ENCODE assay signal across 30 cellular contexts in the genomic region with DNA sequence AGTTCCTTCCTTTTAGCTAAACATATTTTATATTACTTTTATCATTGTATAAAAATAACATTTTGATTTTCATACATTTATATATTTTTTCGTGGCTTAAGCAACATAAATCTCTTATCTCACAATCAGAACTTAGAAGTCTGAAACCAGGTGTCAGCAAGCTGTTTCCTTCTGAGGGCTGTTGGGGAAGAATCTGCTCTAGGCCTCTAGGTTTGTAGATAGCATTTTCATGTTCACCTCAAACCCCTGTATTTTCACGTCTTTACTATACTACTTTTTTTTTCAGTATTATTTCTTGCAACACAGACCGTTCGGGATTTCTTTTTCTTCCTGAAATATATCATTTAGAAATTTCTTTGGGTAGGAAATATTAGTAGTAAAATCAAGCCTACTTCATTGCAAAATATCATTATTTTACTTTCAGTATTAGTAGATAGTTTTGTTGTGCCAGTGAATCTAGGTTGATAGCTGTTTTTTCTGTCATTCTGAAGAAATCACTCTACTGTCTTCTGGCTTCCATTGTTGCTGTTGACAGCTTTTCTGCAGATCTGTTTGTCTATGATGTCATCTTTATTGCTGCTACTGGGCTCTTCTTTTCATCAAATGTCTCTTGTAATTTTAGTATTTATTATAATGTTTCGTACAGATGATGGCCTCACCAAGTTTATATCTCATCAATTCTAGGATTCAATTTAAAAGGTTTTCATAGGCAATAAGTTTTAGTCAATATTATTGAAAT.
"Had no signal": no experiment of that assay in that cellular context is flagged by ENCODE, and none has a peak within 500 bp of the region (broad histone marks: within the 10 kb centered on the region; RNA-seq: fewer than 3 reads in every experiment).

No MANE protein-coding gene starts in this region.

- H3K27ac ChIP-seq: brain microvascular endothelial cell, gastroesophageal sphincter, neural progenitor cell, right atrium auricular region, spleen, tibial nerve, WERI-Rb-1 had no signal

- FAIRE-seq: astrocyte, endothelial cell of umbilical vein, kidney had no signal

- H3K4me1 Mint-ChIP-seq: activated CD4-positive, alpha-beta T cell treated with anti-CD3 and anti-CD28 coated beads, Interleukin-2, amount 10 ng/mL, durations not matched to agents 24 days and 14 days; activated T-helper 17 cell treated with anti-CD3 and anti-CD28 coated beads, Interleukin-2, amount 50 U/mL, for 72 hours; immature natural killer cell; naive thymus-derived CD4-positive, alpha-beta T cell; neural progenitor cell had no signal

- H3K9me3 Mint-ChIP-seq: activated CD4-positive, alpha-beta T cell treated with anti-CD3 and anti-CD28 coated beads, Interleukin-2, amount 10 ng/mL, durations not matched to agents 24 days and 14 days; mesothelial cell of epicardium; neural progenitor cell had no signal

- ATAC-seq: activated T-helper 17 cell treated with anti-CD3 and anti-CD28 coated beads, Interleukin-2, amount 50 U/mL, for 72 hours; effector memory CD8-positive, alpha-beta T cell; gastroesophageal sphincter; left colon; naive thymus-derived CD4-positive, alpha-beta T cell had no signal

- H2AFZ ChIP-seq: neural progenitor cell had no signal

- DNase-seq: activated CD4-positive, alpha-beta memory T cell treated with anti-CD3 and anti-CD28 coated beads for 36 hours; activated CD4-positive, alpha-beta T cell treated with anti-CD3 and anti-CD28 coated beads, Interleukin-2, amount 10 ng/mL, durations not matched to agents 24 days and 14 days; activated CD4-positive, CD25-positive, alpha-beta regulatory T cell treated with anti-CD3 and anti-CD28 coated beads, Interleukin-2, amount 50 U/mL, for 72 hours; activated CD8-positive, alpha-beta memory T cell treated with anti-CD3 and anti-CD28 coated beads, Interleukin-2, amount 50 U/mL, for 48 hours; activated gamma-delta T cell treated with Interleukin-2 at 50 U/mL for 16 hours; activated naive CD4-positive, alpha-beta T cell treated with anti-CD3 and anti-CD28 coated beads, Interleukin-2, amount 50 U/mL, for 16 hours; activated T-cell treated with anti-CD3 and anti-CD28 coated beads, Interleukin-2, amount 50 U/mL, for 24 hours; amniotic stem cell; brain microvascular endothelial cell; cortex of kidney; effector memory CD8-positive, alpha-beta T cell; head of caudate nucleus; hippocampal formation; immature natural killer cell; kidney; left colon; mammary epithelial cell; naive thymus-derived CD4-positive, alpha-beta T cell; spleen; stimulated activated naive CD4-positive, alpha-beta T cell treated with Interleukin-2 at 50 U/mL for 16 hours; T1000; WERI-Rb-1 had no signal

- H3K36me3 ChIP-seq: brain microvascular endothelial cell, gastroesophageal sphincter, neural progenitor cell, right atrium auricular region, spleen, tibial nerve, WERI-Rb-1 had no signal

- H3K27me3 Mint-ChIP-seq: activated CD4-positive, alpha-beta memory T cell treated with anti-CD3 and anti-CD28 coated beads for 36 hours; activated CD4-positive, alpha-beta T cell treated with anti-CD3 and anti-CD28 coated beads, Interleukin-2, amount 10 ng/mL, durations not matched to agents 24 days and 14 days; activated T-cell treated with anti-CD3 and anti-CD28 coated beads, Interleukin-2, amount 50 U/mL, for 24 hours; activated T-helper 17 cell treated with anti-CD3 and anti-CD28 coated beads, Interleukin-2, amount 50 U/mL, for 72 hours; effector memory CD8-positive, alpha-beta T cell; naive thymus-derived CD4-positive, alpha-beta T cell had no signal

- H3K9ac ChIP-seq: neural progenitor cell had no signal

- H3K27me3 ChIP-seq: brain microvascular endothelial cell, gastroesophageal sphincter, neural progenitor cell, right atrium auricular region, spleen, tibial nerve had no signal

- H3K4me3 ChIP-seq: gastroesophageal sphincter, neural progenitor cell, right atrium auricular region, spleen, tibial nerve had no signal

- H3K4me2 ChIP-seq: neural progenitor cell had no signal

- H3K9me3 ChIP-seq: gastroesophageal sphincter, right atrium auricular region, spleen, tibial nerve had no signal

- H3K27ac Mint-ChIP-seq: activated CD4-positive, alpha-beta memory T cell treated with anti-CD3 and anti-CD28 coated beads for 36 hours; activated CD4-positive, alpha-beta T cell treated with anti-CD3 and anti-CD28 coated beads, Interleukin-2, amount 10 ng/mL, durations not matched to agents 24 days and 14 days; activated T-cell treated with anti-CD3 and anti-CD28 coated beads, Interleukin-2, amount 50 U/mL, for 24 hours; activated T-helper 17 cell treated with anti-CD3 and anti-CD28 coated beads, Interleukin-2, amount 50 U/mL, for 72 hours; effector memory CD8-positive, alpha-beta T cell; immature natural killer cell; mesothelial cell of epicardium; naive thymus-derived CD4-positive, alpha-beta T cell; neural progenitor cell had no signal

- H3K4me1 ChIP-seq: gastroesophageal sphincter, neural progenitor cell, right atrium auricular region, spleen, tibial nerve had no signal

- H3K36me3 Mint-ChIP-seq: activated CD4-positive, alpha-beta memory T cell treated with anti-CD3 and anti-CD28 coated beads for 36 hours; immature natural killer cell; mesothelial cell of epicardium; naive thymus-derived CD4-positive, alpha-beta T cell; neural progenitor cell had no signal

- H3K4me3 Mint-ChIP-seq: activated CD4-positive, alpha-beta memory T cell treated with anti-CD3 and anti-CD28 coated beads for 36 hours; activated CD4-positive, alpha-beta T cell treated with anti-CD3 and anti-CD28 coated beads, Interleukin-2, amount 10 ng/mL, durations not matched to agents 24 days and 14 days; activated T-cell treated with anti-CD3 and anti-CD28 coated beads, Interleukin-2, amount 50 U/mL, for 24 hours; activated T-helper 17 cell treated with anti-CD3 and anti-CD28 coated beads, Interleukin-2, amount 50 U/mL, for 72 hours; effector memory CD8-positive, alpha-beta T cell; immature natural killer cell; mesothelial cell of epicardium; naive thymus-derived CD4-positive, alpha-beta T cell; neural progenitor cell had no signal
